Comparison of ENCODE assay signal across 1 cellular context in genomic region chr18:808086-808485, GRCh38.
TF ChIP-seq lines count a peak whose summit lies in the region.

No MANE protein-coding gene starts in this region.

TF ChIP-seq in HEK293, 187 proteins besides CTCF, POLR2A, EP300 and RAD21 (continued from another document):
- TF ChIP-seq, protein P1, sequence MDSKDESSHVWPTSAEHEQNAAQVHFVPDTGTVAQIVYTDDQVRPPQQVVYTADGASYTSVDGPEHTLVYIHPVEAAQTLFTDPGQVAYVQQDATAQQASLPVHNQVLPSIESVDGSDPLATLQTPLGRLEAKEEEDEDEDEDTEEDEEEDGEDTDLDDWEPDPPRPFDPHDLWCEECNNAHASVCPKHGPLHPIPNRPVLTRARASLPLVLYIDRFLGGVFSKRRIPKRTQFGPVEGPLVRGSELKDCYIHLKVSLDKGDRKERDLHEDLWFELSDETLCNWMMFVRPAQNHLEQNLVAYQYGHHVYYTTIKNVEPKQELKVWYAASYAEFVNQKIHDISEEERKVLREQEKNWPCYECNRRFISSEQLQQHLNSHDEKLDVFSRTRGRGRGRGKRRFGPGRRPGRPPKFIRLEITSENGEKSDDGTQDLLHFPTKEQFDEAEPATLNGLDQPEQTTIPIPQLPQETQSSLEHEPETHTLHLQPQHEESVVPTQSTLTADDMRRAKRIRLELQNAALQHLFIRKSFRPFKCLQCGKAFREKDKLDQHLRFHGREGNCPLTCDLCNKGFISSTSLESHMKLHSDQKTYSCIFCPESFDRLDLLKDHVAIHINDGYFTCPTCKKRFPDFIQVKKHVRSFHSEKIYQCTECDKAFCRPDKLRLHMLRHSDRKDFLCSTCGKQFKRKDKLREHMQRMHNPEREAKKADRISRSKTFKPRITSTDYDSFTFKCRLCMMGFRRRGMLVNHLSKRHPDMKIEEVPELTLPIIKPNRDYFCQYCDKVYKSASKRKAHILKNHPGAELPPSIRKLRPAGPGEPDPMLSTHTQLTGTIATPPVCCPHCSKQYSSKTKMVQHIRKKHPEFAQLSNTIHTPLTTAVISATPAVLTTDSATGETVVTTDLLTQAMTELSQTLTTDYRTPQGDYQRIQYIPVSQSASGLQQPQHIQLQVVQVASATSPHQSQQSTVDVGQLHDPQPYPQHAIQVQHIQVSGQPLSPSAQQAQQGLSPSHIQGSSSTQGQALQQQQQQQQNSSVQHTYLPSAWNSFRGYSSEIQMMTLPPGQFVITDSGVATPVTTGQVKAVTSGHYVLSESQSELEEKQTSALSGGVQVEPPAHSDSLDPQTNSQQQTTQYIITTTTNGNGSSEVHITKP (tag by site-specific recombination; IDR thresholded peaks at IDR 0.05), result no peak
- TF ChIP-seq, protein P2, sequence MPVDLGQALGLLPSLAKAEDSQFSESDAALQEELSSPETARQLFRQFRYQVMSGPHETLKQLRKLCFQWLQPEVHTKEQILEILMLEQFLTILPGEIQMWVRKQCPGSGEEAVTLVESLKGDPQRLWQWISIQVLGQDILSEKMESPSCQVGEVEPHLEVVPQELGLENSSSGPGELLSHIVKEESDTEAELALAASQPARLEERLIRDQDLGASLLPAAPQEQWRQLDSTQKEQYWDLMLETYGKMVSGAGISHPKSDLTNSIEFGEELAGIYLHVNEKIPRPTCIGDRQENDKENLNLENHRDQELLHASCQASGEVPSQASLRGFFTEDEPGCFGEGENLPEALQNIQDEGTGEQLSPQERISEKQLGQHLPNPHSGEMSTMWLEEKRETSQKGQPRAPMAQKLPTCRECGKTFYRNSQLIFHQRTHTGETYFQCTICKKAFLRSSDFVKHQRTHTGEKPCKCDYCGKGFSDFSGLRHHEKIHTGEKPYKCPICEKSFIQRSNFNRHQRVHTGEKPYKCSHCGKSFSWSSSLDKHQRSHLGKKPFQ (tag by site-specific recombination; IDR thresholded peaks at IDR 0.05), result no peak
- TF ChIP-seq KLF1 (tag by site-specific recombination; IDR thresholded peaks at IDR 0.05) (no peak), ZNF202 (tag by site-specific recombination; IDR thresholded peaks at IDR 0.05; ENCODE audit: borderline replicate concordance) (no peak), ZNF23 (tag by site-specific recombination; IDR thresholded peaks at IDR 0.05; ENCODE audit: borderline replicate concordance) (no peak), ZNF610 (tag by site-specific recombination; IDR thresholded peaks at IDR 0.05; ENCODE audit: borderline replicate concordance) (no peak), ZBTB1 (tag by site-specific recombination; IDR thresholded peaks at IDR 0.05) (no peak), ZNF704 (tag by site-specific recombination; IDR thresholded peaks at IDR 0.05) (no peak), ZNF600 (tag by site-specific recombination; IDR thresholded peaks at IDR 0.05) (peak; percentile 18; the same call in 1 of the 2 replicates), ZFP37 (tag by site-specific recombination; IDR thresholded peaks at IDR 0.05) (no peak), ZFHX2 (tag by site-specific recombination; conservative IDR thresholded peaks at IDR 0.05) (no peak), OSR2 (tag by site-specific recombination; IDR thresholded peaks at IDR 0.05) (peak; percentile 54), ZNF184 (tag by site-specific recombination; IDR thresholded peaks at IDR 0.05) (no peak), ZNF350 (tag by site-specific recombination; IDR thresholded peaks at IDR 0.05) (no peak), ZSCAN30 (tag by site-specific recombination; IDR thresholded peaks at IDR 0.05) (no peak)
- TF ChIP-seq, protein P3, sequence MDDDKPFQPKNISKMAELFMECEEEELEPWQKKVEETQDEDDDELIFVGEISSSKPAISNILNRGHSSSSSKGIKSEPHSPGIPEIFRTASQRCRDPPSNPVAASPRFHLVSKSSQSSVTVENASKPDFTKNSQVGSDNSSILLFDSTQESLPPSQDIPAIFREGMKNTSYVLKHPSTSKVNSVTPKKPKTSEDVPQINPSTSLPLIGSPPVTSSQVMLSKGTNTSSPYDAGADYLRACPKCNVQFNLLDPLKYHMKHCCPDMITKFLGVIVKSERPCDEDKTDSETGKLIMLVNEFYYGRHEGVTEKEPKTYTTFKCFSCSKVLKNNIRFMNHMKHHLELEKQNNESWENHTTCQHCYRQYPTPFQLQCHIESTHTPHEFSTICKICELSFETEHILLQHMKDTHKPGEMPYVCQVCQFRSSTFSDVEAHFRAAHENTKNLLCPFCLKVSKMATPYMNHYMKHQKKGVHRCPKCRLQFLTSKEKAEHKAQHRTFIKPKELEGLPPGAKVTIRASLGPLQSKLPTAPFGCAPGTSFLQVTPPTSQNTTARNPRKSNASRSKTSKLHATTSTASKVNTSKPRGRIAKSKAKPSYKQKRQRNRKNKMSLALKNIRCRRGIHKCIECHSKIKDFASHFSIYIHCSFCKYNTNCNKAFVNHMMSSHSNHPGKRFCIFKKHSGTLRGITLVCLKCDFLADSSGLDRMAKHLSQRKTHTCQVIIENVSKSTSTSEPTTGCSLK (tag by site-specific recombination; IDR thresholded peaks at IDR 0.05), result no peak
